6 cellular contexts compared by ENCODE assay signal in the genomic region with DNA sequence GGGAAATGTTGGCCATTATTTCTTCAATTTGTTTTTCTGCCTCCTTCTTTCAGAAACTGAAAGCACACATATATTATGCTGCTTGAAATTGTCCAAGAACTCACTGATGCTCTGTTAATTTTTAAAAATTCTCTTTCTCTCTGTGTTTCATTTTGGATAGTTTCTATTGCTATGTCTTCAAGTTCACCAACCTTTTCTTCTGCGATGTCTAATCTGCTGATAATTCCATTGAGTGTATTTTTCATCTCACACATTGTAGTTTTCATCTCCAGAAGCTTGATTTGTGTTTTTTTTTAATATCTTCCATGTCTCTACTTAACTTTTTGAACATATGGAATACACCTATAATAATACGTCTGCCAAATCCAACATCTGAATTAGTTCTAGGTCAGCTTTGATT.
"Had no signal": no experiment of that assay in that cellular context is flagged by ENCODE, and none has a peak within 500 bp of the region (broad histone marks: within the 10 kb centered on the region; RNA-seq: fewer than 3 reads in every experiment).

No MANE protein-coding gene starts in this region.

- ATAC-seq: GM23338 had no signal

- H2AFZ ChIP-seq: GM23338 had no signal

- DNase-seq: H9, HCEC 1CT, KG1 had no signal

- H3K4me3 ChIP-seq: GM23338 had no signal

- FAIRE-seq: H1, H54 had no signal

- H3K4me2 ChIP-seq: GM23338 had no signal
